8 cellular contexts compared by ENCODE assay signal in the genomic region with DNA sequence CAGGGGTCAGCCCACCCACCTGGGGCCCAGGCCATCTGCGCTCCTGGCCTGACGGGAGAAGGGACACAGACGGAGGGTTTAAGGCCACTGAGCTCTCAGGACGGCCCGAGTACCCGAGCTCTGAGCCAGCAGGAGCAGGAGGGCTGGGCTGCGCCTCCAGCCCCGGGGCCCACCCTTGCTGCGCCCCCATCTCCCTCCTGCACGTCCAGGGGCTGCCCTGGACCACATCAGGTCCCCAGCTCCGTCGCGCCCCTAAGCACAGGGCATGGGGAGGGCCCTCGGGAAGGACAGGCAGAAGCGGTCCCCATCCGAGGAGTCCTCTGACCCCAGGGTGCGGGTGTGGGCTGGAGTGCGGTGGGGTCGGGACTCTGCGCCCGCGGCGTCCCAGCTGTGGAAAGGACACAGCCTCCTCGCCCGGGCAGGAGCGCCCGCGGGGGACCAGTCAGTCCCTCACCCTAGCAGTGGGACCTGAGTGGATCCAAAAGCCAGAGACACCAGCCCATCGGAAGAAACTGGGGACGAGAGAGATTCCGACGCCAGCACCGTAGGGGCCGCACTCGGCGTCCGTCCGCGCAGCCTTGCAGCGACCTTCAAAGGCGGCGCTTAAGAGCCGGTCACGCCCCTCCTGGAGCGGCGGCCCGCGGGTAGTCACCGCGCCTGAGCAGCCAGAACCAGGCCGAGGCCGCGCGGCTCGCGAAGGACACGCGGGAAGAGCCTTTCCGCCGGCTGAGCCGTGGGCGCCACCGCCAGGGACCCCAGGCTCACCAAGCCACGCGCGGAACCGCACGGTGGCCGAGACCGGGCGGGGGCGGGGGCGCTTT. TPM values are rescaled to one million over a fixed set of nuclear protein-coding genes. Genes with fewer than 3 reads are reported as not detected.
DNase-seq lines count a peak whose midpoint lies in the region; TF ChIP-seq lines count a peak whose summit lies in the region.

No MANE protein-coding gene starts in this region.

- no peak overlapping the region for H3K27ac Mint-ChIP-seq in activated CD4-positive, alpha-beta T cell treated with anti-CD3 and anti-CD28 coated beads, Interleukin-2, amount 10 ng/mL, durations not matched to agents 7 days and 5 days

- peak overlapping the region in 2 of 5 donors; percentile 9 to 58 for H3K9ac ChIP-seq in subcutaneous abdominal adipose tissue (ENCODE audit: low read length in 5 of 5)

- CTCF ChIA-PET in activated CD4-positive, alpha-beta T cell treated with anti-CD3 and anti-CD28 coated beads, Interleukin-2, amount 10 ng/mL, durations not matched to agents 7 days and 5 days (lab: Charles Lee): interaction anchor here (0.5 kb wide), 1 partner anchor 205 kb away, joined by 3 read pairs; no protein-coding TSS in a partner anchor

- no peak for TF ChIP-seq CTCF in esophagus squamous epithelium (IDR thresholded peaks at IDR 0.05)

- H3K36me3 Mint-ChIP-seq in activated CD4-positive, alpha-beta T cell treated with anti-CD3 and anti-CD28 coated beads, Interleukin-2, amount 10 ng/mL, durations not matched to agents 7 days and 5 days (ENCODE audit: low read depth): no peaks in the 10 kb centered on the region

- WGBS in esophagus squamous epithelium, 2 donors: 27% methylated on average over 10 of the region's 73 CpGs; no CpG with 5 or more reads in 1 of the 2 donors

- H3K27me3 Mint-ChIP-seq in activated CD4-positive, alpha-beta T cell treated with anti-CD3 and anti-CD28 coated beads, Interleukin-2, amount 10 ng/mL, durations not matched to agents 7 days and 5 days: peaks cover 16% of the 10 kb centered on the region

- DNase-seq in NCI-H1092 treated with DMSO at 0.1 percent for 48 hours (lab: John Stamatoyannopoulos, UW) (peak; percentile 8), NCI-H1092 (lab: John Stamatoyannopoulos, UW) (no peak), esophagus squamous epithelium (lab: John Stamatoyannopoulos, UW) (no peak), myocyte (ENCODE audit: low read depth) (peak; percentile 47), SHP77 treated with DMSO at 0.1 percent for 48 hours (lab: John Stamatoyannopoulos, UW) (no peak), SIG-M5 treated with dmso at 0.1 percent for 504 hours (lab: John Stamatoyannopoulos, UW; ENCODE audit: unreplicated experiment) (no peak)
- DNase-seq in activated CD4-positive, alpha-beta T cell treated with anti-CD3 and anti-CD28 coated beads, Interleukin-2, amount 10 ng/mL, durations not matched to agents 7 days and 5 days: peak; percentile 19

- no peaks in the 10 kb centered on the region for H3K9me3 ChIP-seq in esophagus squamous epithelium
- H3K9me3 ChIP-seq in subcutaneous abdominal adipose tissue (ENCODE audit: control insufficient read depth in 5 of 5, low read length in 5 of 5): peaks cover 0 to 2% (median 0%) of the 10 kb centered on the region in 5 donors

- H3K27me3 ChIP-seq in esophagus squamous epithelium (peaks cover 0 to 29% (median 2%) of the 10 kb centered on the region in 4 donors), subcutaneous abdominal adipose tissue (ENCODE audit: control insufficient read depth in 5 of 5, insufficient read depth in 4 of 5, low read length in 5 of 5) (peaks cover 6 to 14% (median 11%) of the 10 kb centered on the region in 5 donors)

- H3K36me3 ChIP-seq in esophagus squamous epithelium (no peaks in the 10 kb centered on the region), subcutaneous abdominal adipose tissue (ENCODE audit: control insufficient read depth in 5 of 5, insufficient read depth in 5 of 5, low read length in 5 of 5) (no peaks in the 10 kb centered on the region)

- peak overlapping the region; percentile 24 to 64 (median 34) for H3K4me3 ChIP-seq in esophagus squamous epithelium
- peak overlapping the region in 4 of 5 donors; percentile 39 to 57 (median 52) for H3K4me3 ChIP-seq in subcutaneous abdominal adipose tissue (ENCODE audit: low read depth in 1 of 5, low read length in 5 of 5)

- H3K27ac ChIP-seq in esophagus squamous epithelium (no peak overlapping the region), subcutaneous abdominal adipose tissue (ENCODE audit: low read depth, low read length) (no peak overlapping the region)

- no peak for TF ChIP-seq POLR2A in esophagus squamous epithelium (IDR thresholded peaks at IDR 0.05)

- no peak overlapping the region for H3K4me3 Mint-ChIP-seq in activated CD4-positive, alpha-beta T cell treated with anti-CD3 and anti-CD28 coated beads, Interleukin-2, amount 10 ng/mL, durations not matched to agents 7 days and 5 days

- H3K4me1 ChIP-seq in esophagus squamous epithelium: peaks cover 0 to 24% (median 2%) of the 10 kb centered on the region in 3 donors
- peaks cover 0 to 18% (median 15%) of the 10 kb centered on the region in 5 donors for H3K4me1 ChIP-seq in subcutaneous abdominal adipose tissue (ENCODE audit: control insufficient read depth in 5 of 5, insufficient read depth in 5 of 5, low read length in 5 of 5)

- H3K4me1 Mint-ChIP-seq in activated CD4-positive, alpha-beta T cell treated with anti-CD3 and anti-CD28 coated beads, Interleukin-2, amount 10 ng/mL, durations not matched to agents 7 days and 5 days: peaks cover 6% of the 10 kb centered on the region

- POLR2A ChIA-PET in activated CD4-positive, alpha-beta T cell treated with anti-CD3 and anti-CD28 coated beads, Interleukin-2, amount 10 ng/mL, durations not matched to agents 7 days and 5 days (lab: Charles Lee): no interaction called here

- H3K9me3 Mint-ChIP-seq in activated CD4-positive, alpha-beta T cell treated with anti-CD3 and anti-CD28 coated beads, Interleukin-2, amount 10 ng/mL, durations not matched to agents 7 days and 5 days: no peaks in the 10 kb centered on the region

- intact Hi-C loops in esophagus squamous epithelium (cut with DNase I): no loop called here

RNA-seq across cellular contexts. Expression of a gene that starts 15.9 kb away (rescaled TPM):
- not detected for total RNA-seq in activated CD4-positive, alpha-beta T cell treated with anti-CD3 and anti-CD28 coated beads, Interleukin-2, amount 10 ng/mL, durations not matched to agents 7 days and 5 days
- total RNA-seq in esophagus squamous epithelium (under 1 TPM; 0.26 to 0.95 (median 0.69) TPM), myocyte (31.8 and 34.0 TPM in 2 replicates)
- polyA plus RNA-seq in myocyte (2012): 5.9 TPM

Comparison
In these comparisons a context has a peak if more than half of its experiments do, and no peak if none do; other contexts are left out.
1. DNase-seq: peak in NCI-H1092 treated with DMSO at 0.1 percent for 48 hours (single experiment), activated CD4-positive, alpha-beta T cell treated with anti-CD3 and anti-CD28 coated beads, Interleukin-2, amount 10 ng/mL, durations not matched to agents 7 days and 5 days (single experiment) and myocyte (single experiment); none in NCI-H1092 (single experiment), esophagus squamous epithelium (single experiment), SHP77 treated with DMSO at 0.1 percent for 48 hours (single experiment) and SIG-M5 treated with dmso at 0.1 percent for 504 hours (single experiment).
2. RNA of a gene that starts 15.9 kb away (total RNA-seq): 31.8 to 34.0 TPM in myocyte; 0.26 to 0.95 TPM in esophagus squamous epithelium and not detected in activated CD4-positive, alpha-beta T cell treated with anti-CD3 and anti-CD28 coated beads, Interleukin-2, amount 10 ng/mL, durations not matched to agents 7 days and 5 days; every median in the first group is over 10 times any median in the second.